Comparison of ENCODE assay signal across 23 cellular contexts in genomic region chr20:19492116-19492515, GRCh38.
"Had no signal": no experiment of that assay in that cellular context is flagged by ENCODE, and none has a peak within 500 bp of the region (broad histone marks: within the 10 kb centered on the region; RNA-seq: fewer than 3 reads in every experiment).

No MANE protein-coding gene starts in this region.

- H3K27me3 ChIP-seq: brain microvascular endothelial cell, cardiac muscle cell, Peyer's patch had no signal

- H3K4me3 ChIP-seq: cardiac muscle cell, Peyer's patch had no signal

- H3K9me3 ChIP-seq: Peyer's patch had no signal

- H3K4me1 ChIP-seq: Peyer's patch had no signal

- DNase-seq: activated CD4-positive, alpha-beta T cell treated with anti-CD3 and anti-CD28 coated beads for 1 hour; activated CD4-positive, alpha-beta T cell treated with anti-CD3 and anti-CD28 coated beads, Interleukin-2, amount 10 ng/mL, durations not matched to agents 24 days and 14 days; activated CD4-positive, alpha-beta T cell treated with anti-CD3 and anti-CD28 coated beads, Interleukin-2, amount 50 U/mL, for 48 hours; activated CD8-positive, alpha-beta memory T cell treated with anti-CD3 and anti-CD28 coated beads, Interleukin-2, amount 10 ng/mL, durations not matched to agents 7 days and 5 days; activated effector memory CD4-positive, alpha-beta T cell treated with Interleukin-2 at 50 U/mL for 16 hours; activated naive CD4-positive, alpha-beta T cell; activated T-cell treated with anti-CD3 and anti-CD28 coated beads, Interleukin-2, amount 50 U/mL, for 24 hours; amygdala; brain microvascular endothelial cell; KG1; NCI-H1092; NCI-H1694 treated with DMSO at 0.1 percent for 48 hours; NCI-H2029 treated with DMSO at 0.1 percent for 48 hours; NCI-H510A treated with DMSO at 0.1 percent for 48 hours; NCI-H69; NK-92 treated with Interleukin-12 subunit alpha and Interleukin-12 subunit beta, amount 100 ng/mL, for 24 hours; OCI-M1; Peyer's patch; SHP77 treated with DMSO at 0.1 percent for 48 hours; T-helper 17 cell; T-helper 9 cell had no signal

- ATAC-seq: activated CD8-positive, alpha-beta memory T cell treated with anti-CD3 and anti-CD28 coated beads, Interleukin-2, amount 10 ng/mL, durations not matched to agents 7 days and 5 days; T-helper 17 cell; WTC11 had no signal

- H3K36me3 ChIP-seq: brain microvascular endothelial cell, cardiac muscle cell, Peyer's patch had no signal

- H3K27ac ChIP-seq: brain microvascular endothelial cell, cardiac muscle cell, Peyer's patch had no signal
